In genomic region chr12:42868291-42868690, GRCh38 we compare ENCODE assay signal across 14 cellular contexts.
"Had no signal": no experiment of that assay in that cellular context is flagged by ENCODE, and none has a peak within 500 bp of the region (broad histone marks: within the 10 kb centered on the region; RNA-seq: fewer than 3 reads in every experiment).

No MANE protein-coding gene starts in this region.

- H3K4me3 ChIP-seq: dorsolateral prefrontal cortex, left ventricle myocardium inferior, tibial nerve, vagina had no signal

- H3K27ac ChIP-seq: dorsolateral prefrontal cortex, left ventricle myocardium inferior, tibial nerve, vagina had no signal

- H3K9me3 ChIP-seq: left ventricle myocardium inferior, vagina had no signal

- DNase-seq: activated CD4-positive, alpha-beta memory T cell treated with anti-CD3 and anti-CD28 coated beads for 36 hours; activated CD4-positive, alpha-beta T cell treated with anti-CD3 and anti-CD28 coated beads for 36 hours; activated T-cell treated with anti-CD3 and anti-CD28 coated beads for 4 hours; amniotic stem cell; caudate nucleus; dorsolateral prefrontal cortex; foreskin melanocyte; head of caudate nucleus; kidney glomerular epithelial cell; left ventricle myocardium inferior; occipital lobe had no signal

- H3K27me3 ChIP-seq: dorsolateral prefrontal cortex, tibial nerve, vagina had no signal

- H3K4me1 ChIP-seq: left ventricle myocardium inferior, tibial nerve, vagina had no signal

- ATAC-seq: activated CD4-positive, alpha-beta T cell treated with anti-CD3 and anti-CD28 coated beads for 36 hours; WTC11 had no signal

- H3K36me3 ChIP-seq: left ventricle myocardium inferior, tibial nerve, vagina had no signal
